Comparison of ENCODE assay signal across 8 cellular contexts in the genomic region with DNA sequence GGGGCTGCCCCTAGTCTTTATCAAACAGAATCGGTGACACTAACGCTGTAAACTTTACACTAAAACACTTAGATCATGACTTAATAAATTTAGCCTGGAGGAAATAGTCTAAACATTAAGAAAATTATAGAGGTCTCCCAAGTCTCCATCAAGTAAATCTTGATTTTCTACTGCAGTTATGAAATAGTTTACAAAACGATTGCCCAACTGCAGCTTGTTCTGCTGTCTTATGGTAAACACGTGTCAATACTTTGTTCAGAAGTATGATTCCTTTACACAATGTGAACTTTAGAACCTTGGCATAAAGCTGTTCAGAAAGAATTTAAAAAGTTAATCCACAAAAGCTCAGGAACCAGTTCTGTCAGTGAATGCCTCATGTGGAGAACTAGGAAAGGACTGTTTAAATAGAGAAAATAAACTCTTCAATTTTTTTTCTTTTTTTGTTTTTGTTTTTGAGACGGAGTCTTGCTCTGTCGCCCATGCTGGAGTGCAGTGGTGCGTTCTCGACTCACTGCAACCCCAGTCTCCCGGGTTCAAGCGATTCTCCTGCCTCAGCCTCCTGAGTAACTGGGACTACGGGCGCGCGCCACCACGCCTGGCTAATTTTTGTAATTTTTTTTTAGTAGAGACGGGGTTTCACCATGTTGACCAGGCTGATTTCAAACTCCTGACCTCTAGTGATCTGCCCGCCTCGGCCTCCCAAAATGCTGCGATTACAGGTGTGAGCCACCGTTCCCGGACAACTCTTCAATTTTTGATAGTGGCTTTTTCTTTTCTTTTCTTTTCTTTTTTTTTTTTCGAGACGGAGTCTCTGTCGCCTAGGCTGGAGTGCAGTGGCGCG. TPM values are rescaled to one million over a fixed set of nuclear protein-coding genes. Genes with fewer than 3 reads are reported as not detected.
DNase-seq lines count a peak whose midpoint lies in the region; ATAC-seq and TF ChIP-seq lines count a peak whose summit lies in the region.

No MANE protein-coding gene starts in this region.

- H3K27ac ChIP-seq in heart left ventricle (peak overlapping the region in 11 of 12 donors; percentile 88 to 99 (median 94)), iPS-18a (ENCODE audit: low read length) (no peak overlapping the region), stomach smooth muscle (ENCODE audit: low read length) (peak overlapping the region; percentile 88)

- intact Hi-C loops in heart left ventricle (cut with DNase I), result loop anchor here in 3 of 10 donors (5.0 kb wide), 2 partner anchors 63 to 92 kb away; partner anchors contain the start of genes DNAJC16 (in 2 of the 3) and PLEKHM2 (in 1 of the 3)
- intact Hi-C loops in Right ventricle myocardium inferior (cut with DNase I), result loop anchor here (5.0 to 10.0 kb wide), 2 partner anchors 92 to 746 kb away; partner anchors contain the start of genes DNAJC16 and SZRD1
- intact Hi-C loops in activated T-helper 2 cell treated with anti-CD3 and anti-CD28 coated beads, Interferon-gamma antibody, Interleukin-2, Interleukin-4, amounts not matched to agents 10 μg/mL and 5 μg/mL and 100 μg/mL, durations not matched to agents 14 hours and 24 hours and 36 hours (cut with micrococcal nuclease), result loop anchor here (5.0 to 10.0 kb wide), 3 partner anchors 63 to 356 kb away; partner anchors contain the start of genes PLEKHM2 and ZBTB17

- 78 to 82% (median 81%) methylated on average over 26 of the region's 26 CpGs for WGBS in heart left ventricle, 4 donors

- no peak for TF ChIP-seq POLR2A in heart left ventricle (IDR thresholded peaks at IDR 0.05)

- H3K4me3 ChIP-seq in heart left ventricle (peak overlapping the region in 11 of 12 donors; percentile 81 to 98 (median 93)), iPS-18a (ENCODE audit: low read length) (peak overlapping the region; percentile 99), stomach smooth muscle (ENCODE audit: low read length in 2 of 2) (peak overlapping the region; percentile 93 to 99)

- peaks cover 38% of the 10 kb centered on the region for H3K4me1 Mint-ChIP-seq in activated T-helper 2 cell treated with anti-CD3 and anti-CD28 coated beads, Interferon-gamma antibody, Interleukin-2, Interleukin-4, amounts not matched to agents 10 μg/mL and 5 μg/mL and 100 μg/mL, durations not matched to agents 14 hours and 24 hours and 36 hours (ENCODE audit: low read depth)

- no peaks in the 10 kb centered on the region for H3K27me3 ChIP-seq in heart left ventricle
- no peaks in the 10 kb centered on the region for H3K27me3 ChIP-seq in iPS-18a (ENCODE audit: control insufficient read depth, insufficient read depth, low read length)
- H3K27me3 ChIP-seq in stomach smooth muscle (ENCODE audit: control insufficient read depth in 1 of 2, insufficient read depth in 2 of 2, low read length in 2 of 2), result no peaks in the 10 kb centered on the region

- no peaks in the 10 kb centered on the region for H3K27me3 Mint-ChIP-seq in activated T-helper 2 cell treated with anti-CD3 and anti-CD28 coated beads, Interferon-gamma antibody, Interleukin-2, Interleukin-4, amounts not matched to agents 10 μg/mL and 5 μg/mL and 100 μg/mL, durations not matched to agents 14 hours and 24 hours and 36 hours (ENCODE audit: low read depth)

- H3K36me3 ChIP-seq in heart left ventricle, result no peaks in the 10 kb centered on the region
- no peaks in the 10 kb centered on the region for H3K36me3 ChIP-seq in iPS-18a (ENCODE audit: control insufficient read depth, low read depth, low read length)
- H3K36me3 ChIP-seq in stomach smooth muscle (ENCODE audit: control insufficient read depth in 2 of 2, insufficient read depth in 2 of 2, low read length in 2 of 2), result no peaks in the 10 kb centered on the region

- H3K9ac ChIP-seq in iPS-18a (ENCODE audit: low read length) (peak overlapping the region; percentile 90), stomach smooth muscle (ENCODE audit: low read length in 2 of 2) (peak overlapping the region; percentile 90 to 91)

- peak overlapping the region; percentile 85 for H3K4me3 Mint-ChIP-seq in activated T-helper 2 cell treated with anti-CD3 and anti-CD28 coated beads, Interferon-gamma antibody, Interleukin-2, Interleukin-4, amounts not matched to agents 10 μg/mL and 5 μg/mL and 100 μg/mL, durations not matched to agents 14 hours and 24 hours and 36 hours (ENCODE audit: low read depth)

- peaks cover 27% of the 10 kb centered on the region for H3K36me3 Mint-ChIP-seq in activated T-helper 2 cell treated with anti-CD3 and anti-CD28 coated beads, Interferon-gamma antibody, Interleukin-2, Interleukin-4, amounts not matched to agents 10 μg/mL and 5 μg/mL and 100 μg/mL, durations not matched to agents 14 hours and 24 hours and 36 hours (ENCODE audit: low read depth)

- peaks cover 8 to 63% (median 46%) of the 10 kb centered on the region in 12 donors for H3K4me1 ChIP-seq in heart left ventricle
- peaks cover 9% of the 10 kb centered on the region for H3K4me1 ChIP-seq in iPS-18a (ENCODE audit: control insufficient read depth, low read depth, low read length)
- H3K4me1 ChIP-seq in stomach smooth muscle (ENCODE audit: control insufficient read depth, insufficient read depth, low read length), result peaks cover 18% of the 10 kb centered on the region

- no peak for TF ChIP-seq CTCF in heart left ventricle (IDR thresholded peaks at IDR 0.05)

- H3K9me3 Mint-ChIP-seq in activated T-helper 2 cell treated with anti-CD3 and anti-CD28 coated beads, Interferon-gamma antibody, Interleukin-2, Interleukin-4, amounts not matched to agents 10 μg/mL and 5 μg/mL and 100 μg/mL, durations not matched to agents 14 hours and 24 hours and 36 hours, result no peaks in the 10 kb centered on the region

- peak overlapping the region; percentile 86 for H3K27ac Mint-ChIP-seq in activated T-helper 2 cell treated with anti-CD3 and anti-CD28 coated beads, Interferon-gamma antibody, Interleukin-2, Interleukin-4, amounts not matched to agents 10 μg/mL and 5 μg/mL and 100 μg/mL, durations not matched to agents 14 hours and 24 hours and 36 hours

- H3K9me3 ChIP-seq in heart left ventricle (no peaks in the 10 kb centered on the region), iPS-18a (ENCODE audit: control insufficient read depth, low read depth, low read length) (no peaks in the 10 kb centered on the region), stomach smooth muscle (ENCODE audit: control insufficient read depth in 2 of 2, low read length in 2 of 2) (no peaks in the 10 kb centered on the region)

- ATAC-seq in heart left ventricle (no peak), Right ventricle myocardium inferior (no peak), GM21619 (IDR thresholded peaks at IDR 0.05; ENCODE audit: unreplicated experiment) (no peak)

- no peak for DNase-seq in heart left ventricle
- DNase-seq in Right ventricle myocardium inferior (ENCODE audit: missing footprints), result no peak
- no peak for DNase-seq in activated T-helper 2 cell treated with anti-CD3 and anti-CD28 coated beads, Interferon-gamma antibody, Interleukin-2, Interleukin-4, amounts not matched to agents 10 μg/mL and 5 μg/mL and 100 μg/mL, durations not matched to agents 14 hours and 24 hours and 36 hours (ENCODE audit: low spot score)
- DNase-seq in hypothalamus (lab: John Stamatoyannopoulos, UW), result no peak
- no peak for DNase-seq in activated effector memory CD4-positive, alpha-beta T cell treated with anti-CD3 and anti-CD28 coated beads, Interleukin-2, amount 50 U/mL, for 16 hours

RNA-seq across cellular contexts. Expression of gene DDI2, which starts 1.6 kb away (rescaled TPM):
- total RNA-seq in heart left ventricle (10 to 100 TPM; 15.0 to 33.5 (median 24.5) TPM), Right ventricle myocardium inferior (20.4 TPM)
- 1 to 10 TPM; 6.2 to 9.4 TPM for polyA plus RNA-seq in heart left ventricle
- total RNA-seq in activated T-helper 2 cell treated with anti-CD3 and anti-CD28 coated beads, Interferon-gamma antibody, Interleukin-2, Interleukin-4, amounts not matched to agents 10 μg/mL and 5 μg/mL and 100 μg/mL, durations not matched to agents 14 hours and 24 hours and 36 hours, result 46.4 and 47.7 TPM in 2 replicates

RNA-seq across cellular contexts. Expression of gene AGMAT, which starts 34.1 kb away (rescaled TPM):
- total RNA-seq in heart left ventricle (under 1 TPM in 3 of 9 donors, not detected in 6; 0.22 to 0.53 (median 0.23) TPM), Right ventricle myocardium inferior (0.11 TPM)
- under 1 TPM; 0.08 to 0.12 TPM for polyA plus RNA-seq in heart left ventricle
- total RNA-seq in activated T-helper 2 cell treated with anti-CD3 and anti-CD28 coated beads, Interferon-gamma antibody, Interleukin-2, Interleukin-4, amounts not matched to agents 10 μg/mL and 5 μg/mL and 100 μg/mL, durations not matched to agents 14 hours and 24 hours and 36 hours, result 30.1 and 32.5 TPM in 2 replicates

Comparison
In these comparisons a context has a peak if more than half of its experiments do, and no peak if none do; other contexts are left out.
1. RNA of gene AGMAT, which starts 34.1 kb away (total RNA-seq): 30.1 to 32.5 TPM in activated T-helper 2 cell treated with anti-CD3 and anti-CD28 coated beads, Interferon-gamma antibody, Interleukin-2, Interleukin-4, amounts not matched to agents 10 μg/mL and 5 μg/mL and 100 μg/mL, durations not matched to agents 14 hours and 24 hours and 36 hours; 0.11 TPM in Right ventricle myocardium inferior (single experiment) and 0.22 to 0.53 TPM in heart left ventricle; every median in the first group is over 10 times any median in the second.
2. Peak in every context shown above with its lines, with median percentiles within 50 percentile points of each other: H3K4me3 ChIP-seq.